Comparison of ENCODE assay signal across 25 cellular contexts in genomic region chr7:2655870-2656614, GRCh38. TPM values are rescaled to one million over a fixed set of nuclear protein-coding genes. Genes with fewer than 3 reads are reported as not detected.
"Had no signal": no experiment of that assay in that cellular context is flagged by ENCODE, and none has a peak within 500 bp of the region (broad histone marks: within the 10 kb centered on the region; RNA-seq: fewer than 3 reads in every experiment).

No MANE protein-coding gene starts in this region.

- H3K27me3 ChIP-seq: MG63, Peyer's patch, SJCRH30 had no signal

- DNase-seq: Karpas-422, KG1, MG63, NCI-H1092, NCI-H1105 treated with DMSO at 0.1 percent for 48 hours, NCI-H1417 treated with DMSO at 0.1 percent for 48 hours, NCI-H146, NCI-H1694 treated with DMSO at 0.1 percent for 48 hours, NCI-H1930, NCI-H2081 treated with DMSO at 0.1 percent for 48 hours, NCI-H2171, NCI-H226, NCI-H446, NCI-H510A, NCI-H524 treated with DMSO at 0.1 percent for 48 hours, NCI-H69, NCI-H774, OCI-M1, PC-9, Peyer's patch, SHP77 treated with DMSO at 0.1 percent for 48 hours, SJCRH30 had no signal

- H3K27ac Mint-ChIP-seq: IgD-negative memory B cell had no signal

- H3K4me1 ChIP-seq: Peyer's patch, SJCRH30 had no signal

- H3K27ac ChIP-seq: PC-9, Peyer's patch, SJCRH30 had no signal

- ATAC-seq: Right ventricle myocardium inferior had no signal

- H3K4me1 Mint-ChIP-seq: IgD-negative memory B cell had no signal

- H3K4me3 Mint-ChIP-seq: IgD-negative memory B cell had no signal

- H3K9me3 ChIP-seq: MG63, Peyer's patch, SJCRH30 had no signal

- H3K4me3 ChIP-seq: MG63, PC-9, Peyer's patch, SJCRH30 had no signal

- H3K4me2 ChIP-seq: PC-9 had no signal

- H3K9me3 Mint-ChIP-seq: IgD-negative memory B cell had no signal

- H2AFZ ChIP-seq: PC-9 had no signal

RNA-seq across cellular contexts. Expression of gene AMZ1, which starts 32.0 kb away (rescaled TPM):
- total RNA-seq: HT-29, PC-9 had no signal
